9 cellular contexts compared by ENCODE assay signal in the genomic region with DNA sequence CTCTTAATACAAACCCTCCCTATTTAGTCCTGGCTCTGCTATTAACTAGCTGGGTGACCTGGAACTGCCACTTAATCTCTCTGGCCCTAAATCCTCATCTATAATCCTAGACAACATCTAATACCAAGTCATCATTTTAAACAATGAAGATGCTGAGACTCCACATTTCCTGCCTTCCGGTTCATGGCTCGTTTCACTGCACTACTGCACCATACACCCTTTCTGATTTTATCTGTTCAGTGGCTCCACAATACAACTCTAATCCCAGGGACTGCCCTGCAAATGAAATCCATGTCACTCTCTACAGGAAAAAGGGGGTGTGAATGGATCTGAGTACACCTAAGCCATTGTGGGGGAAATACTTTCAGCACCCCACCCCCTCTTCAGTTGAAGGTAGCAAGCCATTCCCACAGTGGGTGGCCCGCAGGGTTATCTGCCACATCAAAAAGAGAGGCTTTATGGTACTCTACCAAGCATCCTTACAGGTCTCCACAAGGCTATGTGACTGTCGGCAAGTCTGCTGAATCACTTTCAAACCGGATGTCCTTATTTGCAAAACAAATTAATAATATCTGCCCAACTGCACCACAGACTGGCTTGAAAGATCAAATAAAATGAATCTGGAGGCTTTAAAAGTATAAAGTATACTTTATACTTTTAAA.
A peak's percentile ranks its signal among the peaks of the same experiment; 100 is the strongest.
DNase-seq lines count a peak whose midpoint lies in the region; ATAC-seq and TF ChIP-seq lines count a peak whose summit lies in the region.
"Had no signal": no experiment of that assay in that cellular context is flagged by ENCODE, and none has a peak within 500 bp of the region (broad histone marks: within the 10 kb centered on the region; RNA-seq: fewer than 3 reads in every experiment).

No MANE protein-coding gene starts in this region.

- no peak overlapping the region for H3K27ac ChIP-seq in BLaER1

- no peaks in the 10 kb centered on the region for H3K27me3 ChIP-seq in BLaER1

- H3K9me3 ChIP-seq in BLaER1, result no peaks in the 10 kb centered on the region

- H3K36me3 ChIP-seq in BLaER1, result no peaks in the 10 kb centered on the region

- H3K9me3 Mint-ChIP-seq in activated B cell treated with CpG ODN at 0.5 μM for 24 hours (no peaks in the 10 kb centered on the region), T-cell (no peaks in the 10 kb centered on the region)

- DNase-seq in activated B cell treated with CpG ODN at 0.5 μM for 24 hours (no peak), T-cell (no peak), omental fat pad (ENCODE audit: low spot score) (no peak), sciatic nerve (ENCODE audit: low spot score) (no peak)
- DNase-seq in activated CD4-positive, alpha-beta T cell treated with anti-CD3 and anti-CD28 coated beads, Interleukin-2, amount 50 U/mL, for 1 hour, result no peak
- DNase-seq: effector CD8-positive, alpha-beta T cell had no signal

- H3K4me1 Mint-ChIP-seq in activated B cell treated with CpG ODN at 0.5 μM for 24 hours, result peaks cover 11% of the 10 kb centered on the region
- peaks cover 0 to 7% (median 6%) of the 10 kb centered on the region in 3 donors for H3K4me1 Mint-ChIP-seq in T-cell

- H3K36me3 Mint-ChIP-seq in activated B cell treated with CpG ODN at 0.5 μM for 24 hours (ENCODE audit: low read depth) (no peaks in the 10 kb centered on the region), T-cell (no peaks in the 10 kb centered on the region)

- no peaks in the 10 kb centered on the region for H4K20me1 ChIP-seq in BLaER1

- CTCF ChIA-PET in activated B cell treated with CpG ODN at 0.5 μM for 24 hours (lab: Charles Lee), result no interaction called here
- CTCF ChIA-PET in T-cell (lab: Charles Lee), result no interaction called here

- peaks cover 10% of the 10 kb centered on the region for H3K4me1 ChIP-seq in BLaER1

- POLR2A ChIA-PET in activated B cell treated with CpG ODN at 0.5 μM for 24 hours (lab: Charles Lee) (no interaction called here), T-cell (lab: Charles Lee) (no interaction called here)

- ATAC-seq in GM19324 (IDR thresholded peaks at IDR 0.05; ENCODE audit: low FRiP score, unreplicated experiment) (peak; percentile 88), HG03045 (IDR thresholded peaks at IDR 0.05; ENCODE audit: unreplicated experiment) (peak; percentile 85), activated B cell treated with CpG ODN at 0.5 μM for 24 hours (ENCODE audit: low read depth) (peak; percentile 75), T-cell (replicated peaks in 1 of 4) (no peak), omental fat pad (ENCODE audit: low FRiP score) (no peak), sciatic nerve (no peak)

- H3K4me2 ChIP-seq in BLaER1, result peak overlapping the region; percentile 32

- H3K27me3 Mint-ChIP-seq in activated B cell treated with CpG ODN at 0.5 μM for 24 hours (peaks cover 18% of the 10 kb centered on the region), T-cell (peaks cover 13 to 25% of the 10 kb centered on the region in 2 donors)

- intact Hi-C loops in activated B cell treated with CpG ODN at 0.5 μM for 24 hours (cut with micrococcal nuclease), result no loop called here
- intact Hi-C loops in sciatic nerve (cut with DNase I), result no loop called here

- H3K27ac Mint-ChIP-seq in activated B cell treated with CpG ODN at 0.5 μM for 24 hours (no peak overlapping the region), T-cell (no peak overlapping the region)

- no peak overlapping the region for H3K4me3 ChIP-seq in BLaER1

- H3K9ac ChIP-seq in BLaER1, result no peak overlapping the region

- no peak for TF ChIP-seq CTCF in activated B cell treated with CpG ODN at 0.5 μM for 24 hours (IDR thresholded peaks at IDR 0.05)
- TF ChIP-seq CTCF in omental fat pad (IDR thresholded peaks at IDR 0.05), result no peak

- H3K4me3 Mint-ChIP-seq in activated B cell treated with CpG ODN at 0.5 μM for 24 hours, result no peak overlapping the region
- no peak overlapping the region for H3K4me3 Mint-ChIP-seq in T-cell

Comparison
In these comparisons a context has a peak if more than half of its experiments do, and no peak if none do; other contexts are left out.
1. ATAC-seq: peak in GM19324 (single experiment), HG03045 (single experiment) and activated B cell treated with CpG ODN at 0.5 μM for 24 hours (single experiment); none in T-cell (0 of 4), omental fat pad (single experiment) and sciatic nerve (single experiment).